ENCODE assay signal across 14 cellular contexts in genomic region chr22:46240506-46240905, GRCh38. TPM values are rescaled to one million over a fixed set of nuclear protein-coding genes. Genes with fewer than 3 reads are reported as not detected.
"Had no signal": no experiment of that assay in that cellular context is flagged by ENCODE, and none has a peak within 500 bp of the region (broad histone marks: within the 10 kb centered on the region; RNA-seq: fewer than 3 reads in every experiment).

No MANE protein-coding gene starts in this region.

- H3K27ac ChIP-seq: lower lobe of right lung, WERI-Rb-1 had no signal

- H3K27me3 Mint-ChIP-seq: activated CD4-positive, alpha-beta T cell treated with anti-CD3 and anti-CD28 coated beads for 36 hours had no signal

- H3K9me3 Mint-ChIP-seq: activated naive CD4-positive, alpha-beta T cell treated with anti-CD3 and anti-CD28 coated beads, Interleukin-2, amount 50 U/mL, for 72 hours had no signal

- DNase-seq: activated CD4-positive, alpha-beta T cell treated with anti-CD3 and anti-CD28 coated beads for 36 hours; activated CD8-positive, alpha-beta memory T cell treated with anti-CD3 and anti-CD28 coated beads for 24 hours; anterior cingulate cortex; dermis blood vessel endothelial cell; hippocampal formation; lower lobe of right lung; midbrain; retina; trophoblast cell; WERI-Rb-1 had no signal

- H3K36me3 Mint-ChIP-seq: activated naive CD4-positive, alpha-beta T cell treated with anti-CD3 and anti-CD28 coated beads, Interleukin-2, amount 50 U/mL, for 72 hours had no signal

- H3K9me3 ChIP-seq: lower lobe of right lung had no signal

- H3K4me3 Mint-ChIP-seq: activated CD4-positive, alpha-beta T cell treated with anti-CD3 and anti-CD28 coated beads for 36 hours had no signal

- ATAC-seq: activated CD4-positive, alpha-beta T cell treated with anti-CD3 and anti-CD28 coated beads for 36 hours; activated naive CD4-positive, alpha-beta T cell treated with anti-CD3 and anti-CD28 coated beads, Interleukin-2, amount 50 U/mL, for 72 hours; lower lobe of right lung had no signal

- H3K4me3 ChIP-seq: lower lobe of right lung had no signal

RNA-seq across cellular contexts. Expression of gene PKDREJ, which starts 22.6 kb away (rescaled TPM):
- total RNA-seq: activated CD4-positive, alpha-beta T cell treated with anti-CD3 and anti-CD28 coated beads for 36 hours; dermis blood vessel endothelial cell; epithelial cell of proximal tubule; kidney epithelial cell; lower lobe of right lung; T-helper 2 cell treated with Interferon-gamma antibody and Interleukin-4, amounts not matched to agents 100 ng/mL and 5 ng/mL, for 36 hours had no signal
